In the genomic region with DNA sequence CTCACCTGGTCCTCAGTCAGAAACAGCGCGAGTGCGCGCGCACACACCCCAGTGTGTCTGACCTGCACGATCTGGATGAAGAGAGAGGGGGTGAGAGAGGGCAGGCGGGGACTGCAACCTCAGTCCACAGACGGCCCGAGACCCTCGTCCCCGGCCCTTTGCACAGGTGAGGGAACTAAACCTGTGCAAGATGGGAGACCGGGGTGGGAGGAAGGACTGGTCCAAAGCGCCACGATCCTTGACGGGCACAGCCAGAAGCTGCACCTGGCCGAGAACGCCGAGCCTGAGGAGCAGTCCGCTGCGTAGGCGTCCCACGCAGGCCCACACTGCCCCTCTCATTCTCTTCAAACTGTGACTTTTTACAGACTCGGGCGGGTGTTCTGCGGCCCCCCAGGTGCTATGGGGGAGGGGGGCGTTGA, we compare ENCODE assay signal across 8 cellular contexts. TPM values are rescaled to one million over a fixed set of nuclear protein-coding genes. Genes with fewer than 3 reads are reported as not detected.
DNase-seq lines count a peak whose midpoint lies in the region; ATAC-seq, FAIRE-seq and TF ChIP-seq lines count a peak whose summit lies in the region.

No MANE protein-coding gene starts in this region.

- H3K56ac ChIP-seq in IMR-90 (ENCODE audit: extremely low read depth, insufficient read depth, low read length), result no peak overlapping the region

- no peak overlapping the region for H3K4ac ChIP-seq in IMR-90 (ENCODE audit: low read depth, low read length)

- H3K4me3 ChIP-seq in A673 (ENCODE audit: low read depth, low read length, poor library complexity, severe bottlenecking), result peak overlapping the region; percentile 80
- H3K4me3 ChIP-seq in IMR-90 (ENCODE audit: insufficient read depth, low read depth, low read length), result peak overlapping the region; percentile 59
- H3K4me3 ChIP-seq in bronchial epithelial cell (ENCODE audit: low read depth, low read length), result peak overlapping the region; percentile 67
- H3K4me3 ChIP-seq in mononuclear cell (ENCODE audit: low read length), result peak overlapping the region; percentile 49

- 0 out of 2 replicates have a peak overlapping the region, but pooled peaks have one; percentile 47 for H2AK5ac ChIP-seq in IMR-90 (ENCODE audit: low read depth, low read length)

- no peaks in the 10 kb centered on the region for H3K27me3 ChIP-seq in A673 (replicated peaks; ENCODE audit: insufficient read depth, low read depth, low read length, poor library complexity)
- H3K27me3 ChIP-seq in IMR-90 (ENCODE audit: control insufficient read depth, insufficient read depth, low read length), result no peaks in the 10 kb centered on the region
- H3K27me3 ChIP-seq in bronchial epithelial cell (ENCODE audit: control insufficient read depth, insufficient read depth, low read length), result no peaks in the 10 kb centered on the region
- H3K27me3 ChIP-seq in mononuclear cell (ENCODE audit: insufficient read depth, low read length), result no peaks in the 10 kb centered on the region

- H3K18ac ChIP-seq in IMR-90 (ENCODE audit: low read depth, low read length), result no peak overlapping the region

- dilution Hi-C loops in IMR-90 (cut with HindIII; ENCODE audit: low sequenced_read_pairs, unreplicated experiment), result no loop called here

- CTCF ChIA-PET in A673 (lab: Charles Lee), result no interaction called here
- CTCF ChIA-PET in IMR-90 (lab: Yijun Ruan, JAX), result interaction anchor here (0.6 to 1.9 kb wide), 2 partner anchors 11 to 201 kb away, joined by 5 to 7 read pairs; no protein-coding TSS in a partner anchor

- peak overlapping the region; percentile 96 for H2AK9ac ChIP-seq in IMR-90 (replicated peaks; ENCODE audit: low read depth, low read length, poor library complexity)

- H4K5ac ChIP-seq in IMR-90 (ENCODE audit: low read depth, low read length), result no peak overlapping the region

- no peak overlapping the region for H3K14ac ChIP-seq in IMR-90 (replicated peaks; ENCODE audit: low read depth, low read length)

- intact Hi-C loops in A673 (cut with micrococcal nuclease; ENCODE audit: unreplicated experiment) (no loop called here), IMR-90 (cut with micrococcal nuclease) (no loop called here)

- H4K8ac ChIP-seq in IMR-90 (ENCODE audit: low read depth in 2 of 2, low read length in 2 of 2), result peak overlapping the region; percentile 54 to 81; a peak in 2 of 4 replicates

- BruUV-seq in A673 (replicated peaks; lab: Mats Ljungman, UMichigan), result no TSS peak
- BruUV-seq in IMR-90 (replicated peaks; lab: Mats Ljungman, UMichigan), result no TSS peak

- peaks cover 14% of the 10 kb centered on the region; the same call in 1 of the 2 replicates for H3K9me1 ChIP-seq in IMR-90 (ENCODE audit: insufficient read depth, low read length)

- H3K9ac ChIP-seq in IMR-90 (ENCODE audit: low read depth, low read length), result no peak overlapping the region; the same call in 1 of the 2 replicates

- POLR2A ChIA-PET in A673 (lab: Charles Lee; ENCODE audit: low non-redundant PET), result interaction anchor here (0.5 kb wide), 1 partner anchor 990 kb away, joined by 3 read pairs; no protein-coding TSS in a partner anchor
- POLR2A ChIA-PET in IMR-90 (lab: Charles Lee; ENCODE audit: unreplicated experiment), result no interaction called here

- no peak for TF ChIP-seq CTCF in A673 (conservative IDR thresholded peaks at IDR 0.05; ENCODE audit: low read depth, low read length)
- TF ChIP-seq CTCF in IMR-90 (conservative IDR thresholded peaks at IDR 0.05; ENCODE audit: low read depth, low read length), result no peak
- TF ChIP-seq CTCF in bronchial epithelial cell (IDR thresholded peaks at IDR 0.05; ENCODE audit: insufficient read depth, low read length, severe bottlenecking), result no peak

- H3K27ac ChIP-seq in A673 (ENCODE audit: low read depth, low read length, poor library complexity, severe bottlenecking), result peak overlapping the region; percentile 87
- no peak overlapping the region; the same call in 1 of the 2 replicates for H3K27ac ChIP-seq in IMR-90 (ENCODE audit: insufficient read depth, low read length)

- ATAC-seq in IMR-90 (ENCODE audit: low read depth) (no peak), GM18909 (IDR thresholded peaks at IDR 0.05; ENCODE audit: poor library complexity, unreplicated experiment) (no peak)

- H3K36me3 ChIP-seq in A673 (ENCODE audit: insufficient read depth, low read length, poor library complexity, severe bottlenecking) (peaks cover 7% of the 10 kb centered on the region), IMR-90 (ENCODE audit: control insufficient read depth, insufficient read depth, low read length) (peaks cover 3% of the 10 kb centered on the region; the same call in 1 of the 2 replicates), bronchial epithelial cell (ENCODE audit: control insufficient read depth, insufficient read depth, low read length) (no peaks in the 10 kb centered on the region)

- no peak for TF ChIP-seq POLR2A in IMR-90 (IDR thresholded peaks at IDR 0.05; ENCODE audit: low read depth, low read length)
- no peak for TF ChIP-seq POLR2A in GM12892 (IDR thresholded peaks at IDR 0.05; ENCODE audit: low read depth, low read length)

- H2BK5ac ChIP-seq in IMR-90 (ENCODE audit: low read depth, low read length, poor library complexity, severe bottlenecking), result no peak overlapping the region

- TF ChIP-seq RAD21 in IMR-90 (IDR thresholded peaks at IDR 0.05; ENCODE audit: low read length), result no peak

- no peak overlapping the region for H2BK20ac ChIP-seq in IMR-90 (ENCODE audit: low read depth, low read length)

- DNase-seq in A673 (ENCODE audit: low spot score) (no peak), IMR-90 (no peak), bronchial epithelial cell (ENCODE audit: low read depth) (no peak), GM12892 (ENCODE audit: insufficient read length) (no peak)
- DNase-seq in activated effector memory CD4-positive, alpha-beta T cell treated with anti-CD3 and anti-CD28 coated beads, Interleukin-2, amount 50 U/mL, for 16 hours, result no peak
- DNase-seq in stimulated activated CD4-positive, alpha-beta T cell treated with anti-CD3 and anti-CD28 coated beads, Interleukin-2, amount 100 ng/mL, for 48 hours, result no peak

- peaks cover 11 to 40% of the 10 kb centered on the region in 2 experiments for H3K79me1 ChIP-seq in IMR-90 (ENCODE audit: low read depth in 1 of 2, low read length in 2 of 2)

- H2AFZ ChIP-seq in IMR-90 (replicated peaks; ENCODE audit: low read length, poor library complexity), result peak overlapping the region; percentile 99

- H3K4me2 ChIP-seq in IMR-90 (ENCODE audit: low read depth, low read length), result peak overlapping the region; percentile 85

- H2BK15ac ChIP-seq in IMR-90 (ENCODE audit: low read depth, low read length), result no peak overlapping the region

- WGBS in IMR-90 (ENCODE audit: extremely low coverage in 2 of 2, insufficient read length in 1 of 2), 2 experiments, result 17% methylated on average over 2 of the region's 26 CpGs; no CpG with 5 or more reads in 1 of the 2 experiments

- no peak overlapping the region for H2BK120ac ChIP-seq in IMR-90 (ENCODE audit: low read depth, low read length)

- no peaks in the 10 kb centered on the region for H3K9me3 ChIP-seq in A673 (ENCODE audit: low read depth, low read length, poor library complexity, severe bottlenecking)
- no peaks in the 10 kb centered on the region for H3K9me3 ChIP-seq in IMR-90 (ENCODE audit: control insufficient read depth, insufficient read depth, low read length)
- H3K9me3 ChIP-seq in mononuclear cell (ENCODE audit: low read depth, low read length), result no peaks in the 10 kb centered on the region

- FAIRE-seq in bronchial epithelial cell (lab: Jason Lieb, UNC), result no peak
- no peak for FAIRE-seq in GM12892 (lab: Jason Lieb, UNC)

- no peaks in the 10 kb centered on the region for H4K20me1 ChIP-seq in IMR-90 (ENCODE audit: insufficient read depth, low read length)

- H3K23ac ChIP-seq in IMR-90 (ENCODE audit: low read depth, low read length), result no peak overlapping the region

- in situ Hi-C loops in IMR-90 (cut with MboI; ENCODE audit: low sequenced_read_pairs), result no loop called here

- no peak overlapping the region for H4K91ac ChIP-seq in IMR-90 (ENCODE audit: insufficient read depth, low read depth, low read length)

- H3K4me1 ChIP-seq in A673 (ENCODE audit: insufficient read depth, low read length, poor library complexity, severe bottlenecking) (peaks cover 11% of the 10 kb centered on the region), IMR-90 (ENCODE audit: control insufficient read depth, insufficient read depth, low read length) (peaks cover 13% of the 10 kb centered on the region), mononuclear cell (ENCODE audit: insufficient read depth, low read length) (peaks cover 52% of the 10 kb centered on the region)

RNA-seq across cellular contexts. Expression of gene IQCC, which starts 0.5 kb away (rescaled TPM):
- total RNA-seq in A673 (2021), result 7.2 and 7.9 TPM in 2 replicates
- total RNA-seq in IMR-90 (2012; rRNA removed), result 1.9 and 2.2 TPM in 2 replicates
- 1.3 and 1.6 TPM in 2 replicates for polyA plus RNA-seq in IMR-90 (2012; rRNA removed)
- 0.53 and 0.54 TPM in 2 replicates for polyA plus RNA-seq in IMR-90 (2012; cell fraction: cytosol; rRNA removed)
- 1.2 and 1.6 TPM in 2 replicates for polyA plus RNA-seq in IMR-90 (2012; cell fraction: nucleus; rRNA removed; ENCODE audit: low replicate concordance)
- total RNA-seq in bronchial epithelial cell, result 2.6 and 3.6 TPM in 2 replicates
- total RNA-seq in mononuclear cell, result 0.52 TPM
- 4.7 TPM for polyA plus RNA-seq in GM12892 (2012; ENCODE audit: missing spikeins)

RNA-seq across cellular contexts. Expression of gene DCDC2B, which starts 3.9 kb away (rescaled TPM):
- total RNA-seq in A673 (2021) (not detected in 2 replicates), IMR-90 (2012; rRNA removed) (not detected in 2 replicates), bronchial epithelial cell (not detected in 2 replicates), mononuclear cell (not detected)
- not detected in 2 replicates for polyA plus RNA-seq in IMR-90 (2012; rRNA removed)
- polyA plus RNA-seq in IMR-90 (2012; cell fraction: cytosol; rRNA removed), result not detected in 2 replicates
- 0.04 TPM in 1 of 2 replicates, not detected in the other for polyA plus RNA-seq in IMR-90 (2012; cell fraction: nucleus; rRNA removed; ENCODE audit: low replicate concordance)
- 0.51 TPM for polyA plus RNA-seq in GM12892 (2012; ENCODE audit: missing spikeins)

RNA-seq across cellular contexts. Expression of gene CCDC28B, which starts 4.6 kb away (rescaled TPM):
- total RNA-seq in A673 (2021), result 15.6 and 22.4 TPM in 2 replicates
- 17.2 and 18.6 TPM in 2 replicates for total RNA-seq in IMR-90 (2012; rRNA removed)
- polyA plus RNA-seq in IMR-90 (2012; rRNA removed), result 18.4 and 20.1 TPM in 2 replicates
- 26.0 and 27.7 TPM in 2 replicates for polyA plus RNA-seq in IMR-90 (2012; cell fraction: cytosol; rRNA removed)
- polyA plus RNA-seq in IMR-90 (2012; cell fraction: nucleus; rRNA removed; ENCODE audit: low replicate concordance), result 11.1 and 12.4 TPM in 2 replicates
- total RNA-seq in bronchial epithelial cell, result 1.2 and 2.9 TPM in 2 replicates
- 3.7 TPM for total RNA-seq in mononuclear cell
- polyA plus RNA-seq in GM12892 (2012; ENCODE audit: missing spikeins), result 74.2 TPM

RNA-seq across cellular contexts. Expression of gene TMEM234, which starts 17.2 kb away (rescaled TPM):
- 15.4 TPM in 2 replicates for total RNA-seq in A673 (2021)
- total RNA-seq in IMR-90 (2012; rRNA removed), result 10.0 and 10.8 TPM in 2 replicates
- polyA plus RNA-seq in IMR-90 (2012; rRNA removed), result 22.7 and 23.4 TPM in 2 replicates
- 16.5 and 16.6 TPM in 2 replicates for polyA plus RNA-seq in IMR-90 (2012; cell fraction: cytosol; rRNA removed)
- polyA plus RNA-seq in IMR-90 (2012; cell fraction: nucleus; rRNA removed; ENCODE audit: low replicate concordance), result 62.6 and 77.9 TPM in 2 replicates
- 9.0 and 18.3 TPM in 2 replicates for total RNA-seq in bronchial epithelial cell
- total RNA-seq in mononuclear cell, result 6.6 TPM
- polyA plus RNA-seq in GM12892 (2012; ENCODE audit: missing spikeins), result 7.5 TPM

RNA-seq across cellular contexts. Expression of gene EIF3I, which starts 17.3 kb away (rescaled TPM):
- total RNA-seq in A673 (2021), result 298 and 303 TPM in 2 replicates
- total RNA-seq in IMR-90 (2012; rRNA removed), result 574 and 716 TPM in 2 replicates
- polyA plus RNA-seq in IMR-90 (2012; rRNA removed), result 376 and 469 TPM in 2 replicates
- polyA plus RNA-seq in IMR-90 (2012; cell fraction: cytosol; rRNA removed), result 293 and 465 TPM in 2 replicates
- polyA plus RNA-seq in IMR-90 (2012; cell fraction: nucleus; rRNA removed; ENCODE audit: low replicate concordance), result 87.9 and 110 TPM in 2 replicates
- 455 and 626 TPM in 2 replicates for total RNA-seq in bronchial epithelial cell
- 122 TPM for total RNA-seq in mononuclear cell
- 260 TPM for polyA plus RNA-seq in GM12892 (2012; ENCODE audit: missing spikeins)
